Comparison of ENCODE assay signal across 11 cellular contexts in genomic region chr5:68274847-68275700, GRCh38. TPM values are rescaled to one million over a fixed set of nuclear protein-coding genes. Genes with fewer than 3 reads are reported as not detected.
DNase-seq lines count a peak whose midpoint lies in the region; ATAC-seq and TF ChIP-seq lines count a peak whose summit lies in the region.
"Had no signal": no experiment of that assay in that cellular context is flagged by ENCODE, and none has a peak within 500 bp of the region (broad histone marks: within the 10 kb centered on the region; RNA-seq: fewer than 3 reads in every experiment).

No MANE protein-coding gene starts in this region.

- no peak overlapping the region for H3K4me3 ChIP-seq in right atrium auricular region

- H3K27me3 Mint-ChIP-seq in T-helper 17 cell (no peaks in the 10 kb centered on the region), nephron progenitor cell (ENCODE audit: low read depth, poor library complexity) (no peaks in the 10 kb centered on the region)

- DNase-seq in T-helper 17 cell = no peak
- DNase-seq in nephron progenitor cell = no peak
- no peak for DNase-seq in RKO (ENCODE audit: low spot score)
- DNase-seq in right atrium auricular region (ENCODE audit: low spot score) = no peak
- DNase-seq in substantia nigra (lab: John Stamatoyannopoulos, UW) = no peak
- DNase-seq: activated CD4-positive, alpha-beta T cell treated with anti-CD3 and anti-CD28 coated beads for 1 hour; dermis blood vessel endothelial cell; NCI-H345 had no signal

- H3K4me3 Mint-ChIP-seq in T-helper 17 cell = peak overlapping the region; percentile 82
- H3K4me3 Mint-ChIP-seq in nephron progenitor cell = no peak overlapping the region

- peaks cover 58% of the 10 kb centered on the region for H3K36me3 ChIP-seq in right atrium auricular region

- no peaks in the 10 kb centered on the region for H3K9me3 ChIP-seq in T-helper 17 cell (ENCODE audit: control insufficient read depth, low read length, poor library complexity, severe bottlenecking)
- H3K9me3 ChIP-seq in right atrium auricular region = no peaks in the 10 kb centered on the region

- no peaks in the 10 kb centered on the region for H3K9me3 Mint-ChIP-seq in nephron progenitor cell

- H3K36me3 Mint-ChIP-seq in T-helper 17 cell (ENCODE audit: low read depth) = peaks cover 9% of the 10 kb centered on the region
- H3K36me3 Mint-ChIP-seq in nephron progenitor cell (ENCODE audit: low read depth) = peaks cover 63% of the 10 kb centered on the region

- peak overlapping the region in 1 of 2 donors; percentile 25 for H3K27ac ChIP-seq in right atrium auricular region
- H3K27ac ChIP-seq in substantia nigra (ENCODE audit: low read depth, low read length, poor library complexity, severe bottlenecking) = no peak overlapping the region

- ATAC-seq in GM18870 (IDR thresholded peaks at IDR 0.05; ENCODE audit: unreplicated experiment) (peak; percentile 46), GM21825 (IDR thresholded peaks at IDR 0.05; ENCODE audit: unreplicated experiment) (peak; percentile 36), T-helper 17 cell (peak; percentile 68), esophagus mucosa (no peak)

- H3K4me1 ChIP-seq in right atrium auricular region = peaks cover 0 to 57% of the 10 kb centered on the region in 2 donors

- H3K4me1 Mint-ChIP-seq in T-helper 17 cell = peaks cover 60% of the 10 kb centered on the region
- peaks cover 45% of the 10 kb centered on the region for H3K4me1 Mint-ChIP-seq in nephron progenitor cell

- TF ChIP-seq CTCF in nephron progenitor cell (IDR thresholded peaks at IDR 0.05) = no peak
- TF ChIP-seq CTCF in right atrium auricular region (IDR thresholded peaks at IDR 0.05) = no peak

- peak overlapping the region; percentile 97 for H3K27ac Mint-ChIP-seq in T-helper 17 cell
- peak overlapping the region; percentile 83 for H3K27ac Mint-ChIP-seq in nephron progenitor cell

- H3K27me3 ChIP-seq in right atrium auricular region = no peaks in the 10 kb centered on the region

RNA-seq across cellular contexts. Expression of gene PIK3R1, which starts 59.5 kb away (rescaled TPM):
- total RNA-seq in T-helper 17 cell (100 to 1,000 TPM; 212 to 306 TPM), right atrium auricular region (10 to 100 TPM; 87.0 to 91.1 TPM), esophagus mucosa (26.9 TPM)
